ENCODE assay signal across 24 cellular contexts in the genomic region with DNA sequence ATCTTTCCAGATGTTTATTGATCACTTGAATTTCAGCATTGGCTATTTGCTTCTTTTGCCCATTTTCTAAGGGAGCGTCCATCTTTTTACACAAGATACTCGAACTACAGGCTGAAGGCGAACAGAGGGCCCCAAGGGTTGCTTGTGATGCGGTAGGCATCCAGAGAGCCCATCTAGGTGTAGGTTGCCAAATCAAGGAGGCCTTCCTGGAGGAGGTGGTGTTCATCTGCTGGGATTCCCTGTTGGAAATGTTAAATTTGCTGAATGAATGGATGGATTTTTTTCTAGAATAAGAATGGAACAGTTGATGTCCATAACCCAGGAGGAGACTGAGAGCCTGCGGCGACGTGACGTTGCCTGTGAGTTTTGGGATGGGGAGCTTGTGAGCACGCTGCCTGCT. TPM values are rescaled to one million over a fixed set of nuclear protein-coding genes. Genes with fewer than 3 reads are reported as not detected.
DNase-seq lines count a peak whose midpoint lies in the region; ATAC-seq, FAIRE-seq and TF ChIP-seq lines count a peak whose summit lies in the region.
"Had no signal": no experiment of that assay in that cellular context is flagged by ENCODE, and none has a peak within 500 bp of the region (broad histone marks: within the 10 kb centered on the region; RNA-seq: fewer than 3 reads in every experiment).

No MANE protein-coding gene starts in this region.

- POLR2A ChIA-PET in HepG2 (lab: Yijun Ruan, JAX) (no interaction called here), K562 (lab: Yijun Ruan, JAX) (interaction anchor here (0.6 kb wide), 1 partner anchor 366 kb away, joined by 3 read pairs; no protein-coding TSS in a partner anchor)

- 97% methylated on average over 9 of the region's 9 CpGs for WGBS in HepG2 (ENCODE audit: low lambda C conversion rate)
- WGBS in right lobe of liver (ENCODE audit: insufficient coverage, low coverage, low lambda C conversion rate, missing lambda C conversion rate), result 97% methylated on average over 9 of the region's 9 CpGs
- WGBS in K562 (ENCODE audit: insufficient coverage, low coverage, missing lambda C conversion rate), result 88% methylated on average over 9 of the region's 9 CpGs
- WGBS in suprapubic skin, result 93% methylated on average over 9 of the region's 9 CpGs

- BruUV-seq in HepG2 (replicated peaks; lab: Mats Ljungman, UMichigan), result no TSS peak
- no TSS peak for BruUV-seq in K562 (replicated peaks; lab: Mats Ljungman, UMichigan)

- H3K4me2 ChIP-seq in HepG2 (ENCODE audit: low read depth, low read length), result no peak overlapping the region
- no peak overlapping the region for H3K4me2 ChIP-seq in K562 (ENCODE audit: insufficient read depth, low read length)
- H3K4me2 ChIP-seq: BLaER1 had no signal

- no peak for TF ChIP-seq POLR2A in HepG2 (IDR thresholded peaks at IDR 0.05; ENCODE audit: insufficient read depth in 1 of 2, low read depth in 2 of 2, low read length in 2 of 2)
- no peak for TF ChIP-seq POLR2A in right lobe of liver (IDR thresholded peaks at IDR 0.05)
- no peak for TF ChIP-seq POLR2A in K562 (conservative IDR thresholded peaks at IDR 0.05)
- TF ChIP-seq POLR2A in suprapubic skin (IDR thresholded peaks at IDR 0.05), result no peak

- intact Hi-C loops in HepG2 (cut with micrococcal nuclease; ENCODE audit: unreplicated experiment), result no loop called here
- intact Hi-C loops in right lobe of liver (cut with DNase I), result no loop called here
- intact Hi-C loops in K562 (cut with micrococcal nuclease), result no loop called here

- no peaks in the 10 kb centered on the region for H3K9me1 ChIP-seq in K562 (ENCODE audit: control insufficient read depth, insufficient read depth, low read length)

- TF ChIP-seq RAD21 in HepG2 (CRISPR knock-in tag; IDR thresholded peaks at IDR 0.05) (no peak), K562 (CRISPR knock-in tag; conservative IDR thresholded peaks at IDR 0.05 in 1 of 2, IDR thresholded peaks at IDR 0.05 in 1 of 2) (no peak)

- H3K27me3 ChIP-seq in HepG2 (ENCODE audit: control insufficient read depth in 1 of 2, insufficient read depth in 2 of 2, low read length in 2 of 2) (no peaks in the 10 kb centered on the region), right lobe of liver (no peaks in the 10 kb centered on the region), K562 (ENCODE audit: control insufficient read depth in 2 of 2, insufficient read depth in 2 of 2, low read length in 2 of 2) (no peaks in the 10 kb centered on the region), suprapubic skin (no peaks in the 10 kb centered on the region)
- H3K27me3 ChIP-seq: BE2C, BLaER1 had no signal

- FAIRE-seq in HepG2 (lab: Jason Lieb, UNC) (no peak), K562 (lab: Jason Lieb, UNC) (no peak)
- FAIRE-seq: GM12878, GM12892, GM18507 had no signal

- H3K36me3 ChIP-seq in HepG2 (replicated peaks in 1 of 2; ENCODE audit: control insufficient read depth in 1 of 2, insufficient read depth in 2 of 2, low read length in 2 of 2) (peaks cover 14 to 53% of the 10 kb centered on the region in 2 experiments; a peak in 4 of 5 replicates), right lobe of liver (peaks cover 0 to 45% (median 14%) of the 10 kb centered on the region in 4 donors), K562 (ENCODE audit: control insufficient read depth, insufficient read depth, low read length) (peaks cover 26% of the 10 kb centered on the region; the same call in 1 of the 3 replicates), suprapubic skin (peaks cover 81% of the 10 kb centered on the region)

- H3K4me1 ChIP-seq in HepG2 (ENCODE audit: insufficient read depth, low read length) (no peaks in the 10 kb centered on the region), right lobe of liver (no peaks in the 10 kb centered on the region), K562 (replicated peaks in 1 of 2; ENCODE audit: control insufficient read depth in 2 of 2, insufficient read depth in 2 of 2, low read length in 2 of 2) (peaks cover 0 to 4% of the 10 kb centered on the region in 2 experiments; a peak in 2 of 5 replicates), suprapubic skin (no peaks in the 10 kb centered on the region)
- H3K4me1 ChIP-seq: BE2C, BLaER1 had no signal

- ATAC-seq in HepG2 (no peak), right lobe of liver (no peak), K562 (no peak)
- ATAC-seq: GM12878 had no signal

- H3K4me3 ChIP-seq in HepG2 (replicated peaks in 1 of 3; ENCODE audit: insufficient read depth in 1 of 3, low read depth in 2 of 3, low read length in 3 of 3) (no peak overlapping the region), right lobe of liver (no peak overlapping the region), K562 (no peak overlapping the region), suprapubic skin (no peak overlapping the region)
- H3K4me3 ChIP-seq: BLaER1, GM12878 had no signal

- no peak for TF ChIP-seq EP300 in HepG2 (IDR thresholded peaks at IDR 0.05; ENCODE audit: low read depth in 2 of 2, low read length in 2 of 2)
- TF ChIP-seq EP300 in HepG2 (CRISPR knock-in tag; IDR thresholded peaks at IDR 0.05; ENCODE audit: borderline replicate concordance), result no peak
- TF ChIP-seq EP300 in K562 (IDR thresholded peaks at IDR 0.05; ENCODE audit: low read length), result no peak
- TF ChIP-seq EP300 in suprapubic skin (IDR thresholded peaks at IDR 0.05), result no peak

- in situ Hi-C loops in HepG2 (cut with HindIII; ENCODE audit: extremely low pct_ligation_motif_present, low pct_unique_long_range_greater_than_20kb) (no loop called here), K562 (cut with MboI) (no loop called here)

- H4K20me1 ChIP-seq in HepG2 (ENCODE audit: insufficient read depth, low read length) (0 out of 2 replicates have a peak, but pooled peaks cover 3% of the 10 kb centered on the region), K562 (replicated peaks; ENCODE audit: control insufficient read depth, insufficient read depth, low read length) (no peaks in the 10 kb centered on the region)
- H4K20me1 ChIP-seq: BLaER1 had no signal

- TF ChIP-seq CTCF in HepG2 (CRISPR knock-in tag; IDR thresholded peaks at IDR 0.05) (no peak), right lobe of liver (IDR thresholded peaks at IDR 0.05) (no peak), K562 (IDR thresholded peaks at IDR 0.05 in 2 of 3, conservative IDR thresholded peaks at IDR 0.05 in 1 of 3; ENCODE audit: insufficient read depth in 2 of 3, low read depth in 1 of 3, low read length in 3 of 3) (no peak), suprapubic skin (IDR thresholded peaks at IDR 0.05) (no peak)

- no peak for DNase-seq in HepG2 (ENCODE audit: low spot score)
- DNase-seq in right lobe of liver, result no peak
- DNase-seq in K562 (ENCODE audit: extremely low read depth in 1 of 4, low spot score in 3 of 4), result no peak
- no peak for DNase-seq in NCI-H1417 (lab: John Stamatoyannopoulos, UW)
- DNase-seq in suprapubic skin (ENCODE audit: low spot score in 2 of 2), result no peak
- DNase-seq: ACHN; BE2C; C1 segment of cervical spinal cord; CD4-positive, alpha-beta memory T cell; CD4-positive, CD25-positive, alpha-beta regulatory T cell; CD8-positive, alpha-beta memory T cell; COR-L47; DMS 273 treated with DMSO at 0.1 percent for 48 hours; DMS153; DMS53; DMS79; DND-41; EL; GDM1 had no signal

- H3K27ac ChIP-seq in HepG2 (ENCODE audit: extremely low read length, insufficient read depth, low read length), result no peak overlapping the region
- H3K27ac ChIP-seq in right lobe of liver, result no peak overlapping the region
- no peak overlapping the region for H3K27ac ChIP-seq in K562 (ENCODE audit: extremely low read depth, low read depth, low read length)
- no peak overlapping the region for H3K27ac ChIP-seq in suprapubic skin
- H3K27ac ChIP-seq: 22Rv1, BLaER1 had no signal

- H3K79me2 ChIP-seq in HepG2 (ENCODE audit: insufficient read depth, low read length) (no peaks in the 10 kb centered on the region), K562 (ENCODE audit: control insufficient read depth, insufficient read depth, low read length) (no peaks in the 10 kb centered on the region)

- H3K9me3 ChIP-seq in HepG2 (ENCODE audit: low read length) (no peaks in the 10 kb centered on the region), right lobe of liver (no peaks in the 10 kb centered on the region), K562 (replicated peaks; ENCODE audit: control insufficient read depth, insufficient read depth, low read depth, low read length) (no peaks in the 10 kb centered on the region), suprapubic skin (no peaks in the 10 kb centered on the region)
- H3K9me3 ChIP-seq: BE2C, BLaER1 had no signal

- CTCF ChIA-PET in HepG2 (lab: Yijun Ruan, JAX; ENCODE audit: low intra/inter-chr PET ratio, low total read pairs) (no interaction called here), K562 (lab: Yijun Ruan, JAX; ENCODE audit: low intra/inter-chr PET ratio) (no interaction called here)

- H2AFZ ChIP-seq in HepG2 (ENCODE audit: low read length) (no peak overlapping the region), K562 (ENCODE audit: low read depth, low read length) (no peak overlapping the region)

- no peak overlapping the region for H3K9ac ChIP-seq in HepG2 (ENCODE audit: insufficient read depth, low read depth, low read length)
- H3K9ac ChIP-seq in K562 (ENCODE audit: insufficient read depth in 1 of 2, low read depth in 2 of 2, low read length in 2 of 2), result peak overlapping the region in 1 of 2 experiments; percentile 82; a peak in 2 of 4 replicates
- H3K9ac ChIP-seq: BLaER1 had no signal

RNA-seq across cellular contexts. Expression of gene LRSAM1, which starts 31.4 kb away (rescaled TPM):
- 4.6 and 8.7 TPM in 2 replicates for total RNA-seq in HepG2 (2016; rRNA removed; fragmentation: Illumina TruSeq; extraction: Trizol)
- 1.5 and 1.7 TPM in 2 replicates for total RNA-seq in HepG2 (2016; cell fraction: cytosol; rRNA removed; fragmentation: Illumina TruSeq; extraction: Trizol; ENCODE audit: low read depth)
- total RNA-seq in HepG2 (2016; cell fraction: insoluble cytoplasmic fraction; rRNA removed; fragmentation: Illumina TruSeq; extraction: Trizol), result 4.2 and 9.8 TPM in 2 replicates
- 3.2 and 4.0 TPM in 2 replicates for total RNA-seq in HepG2 (2016; cell fraction: membrane; rRNA removed; fragmentation: Illumina TruSeq; extraction: Trizol)
- total RNA-seq in HepG2 (2016; cell fraction: nucleus; rRNA removed; fragmentation: Illumina TruSeq; extraction: Trizol), result 9.5 and 16.9 TPM in 2 replicates
- polyA plus RNA-seq in HepG2 (2011; rRNA removed), result 10.2 and 12.2 TPM in 2 replicates
- 4.1 and 5.2 TPM in 2 replicates for polyA plus RNA-seq in HepG2 (2011; cell fraction: cytosol; rRNA removed)
- 68.4 and 76.1 TPM in 2 replicates for polyA plus RNA-seq in HepG2 (2011; cell fraction: nucleus; rRNA removed)
- polyA plus RNA-seq in HepG2 (2012), result 10.0 and 14.6 TPM in 2 replicates
- polyA plus RNA-seq in HepG2 (2016; cell fraction: cytosol; fragmentation: Illumina TruSeq; extraction: Trizol; ENCODE audit: low read depth), result 1.2 and 1.5 TPM in 2 replicates
- 5.4 and 6.9 TPM in 2 replicates for polyA plus RNA-seq in HepG2 (2016; cell fraction: insoluble cytoplasmic fraction; fragmentation: Illumina TruSeq; extraction: Trizol; ENCODE audit: low read depth)
- 1.2 and 2.1 TPM in 2 replicates for polyA plus RNA-seq in HepG2 (2016; cell fraction: membrane; fragmentation: Illumina TruSeq; extraction: Trizol; ENCODE audit: low read depth)
- polyA plus RNA-seq in HepG2 (2016; cell fraction: nucleus; fragmentation: Illumina TruSeq; extraction: Trizol; ENCODE audit: insufficient read depth, low read depth), result 21.9 and 22.1 TPM in 2 replicates
- 7.6 and 11.4 TPM in 2 replicates for polyA minus RNA-seq in HepG2 (2011; rRNA and poly(A)+ RNA removed; ENCODE audit: low replicate concordance)
- polyA minus RNA-seq in HepG2 (2011; cell fraction: cytosol; rRNA and poly(A)+ RNA removed), result 4.2 and 4.4 TPM in 2 replicates
- 25.4 and 32.1 TPM in 2 replicates for polyA minus RNA-seq in HepG2 (2011; cell fraction: nucleus; rRNA and poly(A)+ RNA removed)
- total RNA-seq in right lobe of liver, result 10 to 100 TPM in 5 of 6 experiments, 1 to 10 TPM in 1; 9.4 to 13.3 (median 12.1) TPM
- total RNA-seq in K562 (2011; cell fraction: chromatin; rRNA removed; ENCODE audit: low replicate concordance), result 55.1 and 93.1 TPM in 2 replicates
- total RNA-seq in K562 (2011; cell fraction: nucleolus; rRNA removed), result 44.6 and 44.7 TPM in 2 replicates
- 34.8 and 38.2 TPM in 2 replicates for total RNA-seq in K562 (2011; cell fraction: nucleoplasm; rRNA removed)
- total RNA-seq in K562 (2014; rRNA removed), result 9.0 and 9.9 TPM in 2 replicates
- total RNA-seq in K562 (2014; rRNA removed; fragmentation: Illumina TruSeq; extraction: Trizol), result 3.2 and 4.1 TPM in 2 replicates
- 4.6 and 5.5 TPM in 2 replicates for total RNA-seq in K562 (2015; rRNA removed; fragmentation: Illumina TruSeq; extraction: Trizol)
- total RNA-seq in K562 (2021), result 16.2 and 16.9 TPM in 2 replicates
- polyA plus RNA-seq in K562 (2011; rRNA removed), result 4.7 and 6.1 TPM in 2 replicates
- 3.1 and 6.4 TPM in 2 replicates for polyA plus RNA-seq in K562 (2011; cell fraction: cytosol; rRNA removed)
- 20.1 and 28.5 TPM in 2 replicates for polyA plus RNA-seq in K562 (2011; cell fraction: nucleus; rRNA removed)
- 6.8 and 13.7 TPM in 2 replicates for polyA plus RNA-seq in K562 (2012)
- polyA plus RNA-seq in K562 (2014; fragmentation: Illumina TruSeq; extraction: Trizol), result 6.2 and 7.4 TPM in 2 replicates
- under 1 TPM; 0.07 to 0.32 TPM for polyA plus RNA-seq in K562 (2014; fragmentation: Nextera tagmentation; extraction: Ambion mirVana)
- 8.5 and 11.3 TPM in 2 replicates for polyA plus RNA-seq in K562 (2014; rRNA removed)
- 8.0 and 9.1 TPM in 2 replicates for polyA minus RNA-seq in K562 (2011; rRNA and poly(A)+ RNA removed)
- 5.1 and 7.0 TPM in 2 replicates for polyA minus RNA-seq in K562 (2011; cell fraction: cytosol; rRNA and poly(A)+ RNA removed)
- 14.7 and 16.1 TPM in 2 replicates for polyA minus RNA-seq in K562 (2011; cell fraction: nucleus; rRNA and poly(A)+ RNA removed)
- 10 to 100 TPM; 31.2 to 84.7 (median 37.2) TPM for total RNA-seq in suprapubic skin

RNA-seq across cellular contexts. Expression of gene RPL12, which starts 31.5 kb away (rescaled TPM):
- 1,551 and 1,660 TPM in 2 replicates for total RNA-seq in HepG2 (2016; rRNA removed; fragmentation: Illumina TruSeq; extraction: Trizol)
- total RNA-seq in HepG2 (2016; cell fraction: cytosol; rRNA removed; fragmentation: Illumina TruSeq; extraction: Trizol; ENCODE audit: low read depth), result 6,549 and 6,971 TPM in 2 replicates
- 1,601 and 1,648 TPM in 2 replicates for total RNA-seq in HepG2 (2016; cell fraction: insoluble cytoplasmic fraction; rRNA removed; fragmentation: Illumina TruSeq; extraction: Trizol)
- total RNA-seq in HepG2 (2016; cell fraction: membrane; rRNA removed; fragmentation: Illumina TruSeq; extraction: Trizol), result 4,907 and 5,180 TPM in 2 replicates
- total RNA-seq in HepG2 (2016; cell fraction: nucleus; rRNA removed; fragmentation: Illumina TruSeq; extraction: Trizol), result 525 and 558 TPM in 2 replicates
- 2,097 and 2,590 TPM in 2 replicates for polyA plus RNA-seq in HepG2 (2011; rRNA removed)
- 3,919 and 3,963 TPM in 2 replicates for polyA plus RNA-seq in HepG2 (2011; cell fraction: cytosol; rRNA removed)
- polyA plus RNA-seq in HepG2 (2011; cell fraction: nucleus; rRNA removed), result 619 and 713 TPM in 2 replicates
- 2,179 and 2,497 TPM in 2 replicates for polyA plus RNA-seq in HepG2 (2012)
- 11,205 and 11,665 TPM in 2 replicates for polyA plus RNA-seq in HepG2 (2016; cell fraction: cytosol; fragmentation: Illumina TruSeq; extraction: Trizol; ENCODE audit: low read depth)
- 2,434 and 2,480 TPM in 2 replicates for polyA plus RNA-seq in HepG2 (2016; cell fraction: insoluble cytoplasmic fraction; fragmentation: Illumina TruSeq; extraction: Trizol; ENCODE audit: low read depth)
- polyA plus RNA-seq in HepG2 (2016; cell fraction: membrane; fragmentation: Illumina TruSeq; extraction: Trizol; ENCODE audit: low read depth), result 6,884 and 7,463 TPM in 2 replicates
- polyA plus RNA-seq in HepG2 (2016; cell fraction: nucleus; fragmentation: Illumina TruSeq; extraction: Trizol; ENCODE audit: insufficient read depth, low read depth), result 1,156 and 1,223 TPM in 2 replicates
- polyA minus RNA-seq in HepG2 (2011; rRNA and poly(A)+ RNA removed; ENCODE audit: low replicate concordance), result 706 and 1,371 TPM in 2 replicates
- 461 and 478 TPM in 2 replicates for polyA minus RNA-seq in HepG2 (2011; cell fraction: cytosol; rRNA and poly(A)+ RNA removed)
- polyA minus RNA-seq in HepG2 (2011; cell fraction: nucleus; rRNA and poly(A)+ RNA removed), result 198 and 299 TPM in 2 replicates
- total RNA-seq in right lobe of liver, result 100 to 1,000 TPM; 271 to 907 (median 364) TPM
- total RNA-seq in K562 (2011; cell fraction: chromatin; rRNA removed; ENCODE audit: low replicate concordance), result 400 and 555 TPM in 2 replicates
- total RNA-seq in K562 (2011; cell fraction: nucleolus; rRNA removed), result 648 and 678 TPM in 2 replicates
- 701 and 1,157 TPM in 2 replicates for total RNA-seq in K562 (2011; cell fraction: nucleoplasm; rRNA removed)
- 1,796 and 1,973 TPM in 2 replicates for total RNA-seq in K562 (2014; rRNA removed)
- 2,499 and 2,531 TPM in 2 replicates for total RNA-seq in K562 (2014; rRNA removed; fragmentation: Illumina TruSeq; extraction: Trizol)
- 3,220 and 3,261 TPM in 2 replicates for total RNA-seq in K562 (2015; rRNA removed; fragmentation: Illumina TruSeq; extraction: Trizol)
- total RNA-seq in K562 (2021), result 1,614 and 1,743 TPM in 2 replicates
- 2,587 and 3,088 TPM in 2 replicates for polyA plus RNA-seq in K562 (2011; rRNA removed)
- polyA plus RNA-seq in K562 (2011; cell fraction: cytosol; rRNA removed), result 2,689 and 4,292 TPM in 2 replicates
- polyA plus RNA-seq in K562 (2011; cell fraction: nucleus; rRNA removed), result 951 and 1,340 TPM in 2 replicates
- 1,770 and 3,341 TPM in 2 replicates for polyA plus RNA-seq in K562 (2012)
- 4,080 and 4,558 TPM in 2 replicates for polyA plus RNA-seq in K562 (2014; fragmentation: Illumina TruSeq; extraction: Trizol)
- 1,000 to 10,000 TPM; 2,219 to 2,376 TPM for polyA plus RNA-seq in K562 (2014; fragmentation: Nextera tagmentation; extraction: Ambion mirVana)
- 2,953 and 3,005 TPM in 2 replicates for polyA plus RNA-seq in K562 (2014; rRNA removed)
- polyA minus RNA-seq in K562 (2011; rRNA and poly(A)+ RNA removed), result 933 and 1,147 TPM in 2 replicates
- polyA minus RNA-seq in K562 (2011; cell fraction: cytosol; rRNA and poly(A)+ RNA removed), result 732 and 781 TPM in 2 replicates
- 303 and 594 TPM in 2 replicates for polyA minus RNA-seq in K562 (2011; cell fraction: nucleus; rRNA and poly(A)+ RNA removed)
- 1,000 to 10,000 TPM; 2,291 to 3,774 (median 2,862) TPM for total RNA-seq in suprapubic skin

RNA-seq across cellular contexts. Expression of gene ZNF79, which starts 58.5 kb away (rescaled TPM):
- total RNA-seq in HepG2 (2016; rRNA removed; fragmentation: Illumina TruSeq; extraction: Trizol) (7.3 and 8.1 TPM in 2 replicates), right lobe of liver (1 to 10 TPM; 2.5 to 4.6 (median 3.5) TPM), K562 (2014; rRNA removed) (6.0 and 6.6 TPM in 2 replicates), K562 (2014; rRNA removed; fragmentation: Illumina TruSeq; extraction: Trizol) (5.3 and 5.6 TPM in 2 replicates), K562 (2015; rRNA removed; fragmentation: Illumina TruSeq; extraction: Trizol) (6.3 and 7.0 TPM in 2 replicates), K562 (2021) (6.3 and 6.4 TPM in 2 replicates), suprapubic skin (10 to 100 TPM in 2 of 4 donors, 1 to 10 TPM in 2; 4.8 to 10.7 (median 8.1) TPM)
- total RNA-seq in HepG2 (2016; cell fraction: cytosol; rRNA removed; fragmentation: Illumina TruSeq; extraction: Trizol; ENCODE audit: low read depth), result 3.1 and 3.7 TPM in 2 replicates
- 7.1 and 8.1 TPM in 2 replicates for total RNA-seq in HepG2 (2016; cell fraction: insoluble cytoplasmic fraction; rRNA removed; fragmentation: Illumina TruSeq; extraction: Trizol)
- 5.0 and 6.4 TPM in 2 replicates for total RNA-seq in HepG2 (2016; cell fraction: membrane; rRNA removed; fragmentation: Illumina TruSeq; extraction: Trizol)
- total RNA-seq in HepG2 (2016; cell fraction: nucleus; rRNA removed; fragmentation: Illumina TruSeq; extraction: Trizol), result 6.5 and 7.4 TPM in 2 replicates
- polyA plus RNA-seq in HepG2 (2011; rRNA removed) (3.7 and 4.0 TPM in 2 replicates), K562 (2011; rRNA removed) (2.7 and 3.4 TPM in 2 replicates), K562 (2014; fragmentation: Illumina TruSeq; extraction: Trizol) (4.1 and 4.3 TPM in 2 replicates), K562 (2014; fragmentation: Nextera tagmentation; extraction: Ambion mirVana) (under 1 TPM; 0.62 to 0.70 TPM), K562 (2014; rRNA removed) (3.7 and 5.1 TPM in 2 replicates)
- 2.4 and 2.7 TPM in 2 replicates for polyA plus RNA-seq in HepG2 (2011; cell fraction: cytosol; rRNA removed)
- 6.0 and 7.5 TPM in 2 replicates for polyA plus RNA-seq in HepG2 (2011; cell fraction: nucleus; rRNA removed)
- 2.6 and 3.2 TPM in 2 replicates for polyA plus RNA-seq in HepG2 (2012)
- polyA plus RNA-seq in HepG2 (2016; cell fraction: cytosol; fragmentation: Illumina TruSeq; extraction: Trizol; ENCODE audit: low read depth), result 0.52 and 0.70 TPM in 2 replicates
- 4.7 TPM in 2 replicates for polyA plus RNA-seq in HepG2 (2016; cell fraction: insoluble cytoplasmic fraction; fragmentation: Illumina TruSeq; extraction: Trizol; ENCODE audit: low read depth)
- polyA plus RNA-seq in HepG2 (2016; cell fraction: membrane; fragmentation: Illumina TruSeq; extraction: Trizol; ENCODE audit: low read depth), result 1.3 and 1.4 TPM in 2 replicates
- polyA plus RNA-seq in HepG2 (2016; cell fraction: nucleus; fragmentation: Illumina TruSeq; extraction: Trizol; ENCODE audit: insufficient read depth, low read depth), result 8.9 and 9.1 TPM in 2 replicates
- 6.0 and 28.4 TPM in 2 replicates for polyA minus RNA-seq in HepG2 (2011; rRNA and poly(A)+ RNA removed; ENCODE audit: low replicate concordance)
- polyA minus RNA-seq in HepG2 (2011; cell fraction: cytosol; rRNA and poly(A)+ RNA removed), result 3.7 and 4.2 TPM in 2 replicates
- polyA minus RNA-seq in HepG2 (2011; cell fraction: nucleus; rRNA and poly(A)+ RNA removed), result 7.9 and 11.3 TPM in 2 replicates
- 23.5 and 37.2 TPM in 2 replicates for total RNA-seq in K562 (2011; cell fraction: chromatin; rRNA removed; ENCODE audit: low replicate concordance)
- total RNA-seq in K562 (2011; cell fraction: nucleolus; rRNA removed), result 21.8 and 28.7 TPM in 2 replicates
- 13.2 and 19.8 TPM in 2 replicates for total RNA-seq in K562 (2011; cell fraction: nucleoplasm; rRNA removed)
- 2.5 and 2.8 TPM in 2 replicates for polyA plus RNA-seq in K562 (2011; cell fraction: cytosol; rRNA removed)
- 3.9 and 4.7 TPM in 2 replicates for polyA plus RNA-seq in K562 (2011; cell fraction: nucleus; rRNA removed)
- polyA plus RNA-seq in K562 (2012), result 3.0 and 3.1 TPM in 2 replicates
- polyA minus RNA-seq in K562 (2011; rRNA and poly(A)+ RNA removed), result 13.0 and 14.1 TPM in 2 replicates
- polyA minus RNA-seq in K562 (2011; cell fraction: cytosol; rRNA and poly(A)+ RNA removed), result 5.1 and 5.7 TPM in 2 replicates
- polyA minus RNA-seq in K562 (2011; cell fraction: nucleus; rRNA and poly(A)+ RNA removed), result 9.2 and 10.7 TPM in 2 replicates

Comparison
In these comparisons a context has a peak if more than half of its experiments do, and no peak if none do; other contexts are left out.
1. Of the 241 proteins assayed by ChIP-seq in both HepG2 and K562: peak only in HepG2: none; only in K562: none; in both: ZFP36; in neither: 240.